9 cellular contexts compared by ENCODE assay signal in genomic region chr12:123435636-123436016, GRCh38. TPM values are rescaled to one million over a fixed set of nuclear protein-coding genes. Genes with fewer than 3 reads are reported as not detected.
DNase-seq lines count a peak whose midpoint lies in the region; ATAC-seq and TF ChIP-seq lines count a peak whose summit lies in the region.
"Had no signal": no experiment of that assay in that cellular context is flagged by ENCODE, and none has a peak within 500 bp of the region (broad histone marks: within the 10 kb centered on the region; RNA-seq: fewer than 3 reads in every experiment).

No MANE protein-coding gene starts in this region.

- H3K9me3 ChIP-seq in BLaER1: no peaks in the 10 kb centered on the region

- peak overlapping the region; percentile 90 for H3K4me2 ChIP-seq in BLaER1

- H3K36me3 ChIP-seq in BLaER1: peaks cover 22% of the 10 kb centered on the region

- peak overlapping the region; percentile 94 for H3K4me3 ChIP-seq in BLaER1
- H3K4me3 ChIP-seq in NB4 (ENCODE audit: low read depth, low read length): peak overlapping the region; percentile 85

- H3K4me1 Mint-ChIP-seq in effector memory CD8-positive, alpha-beta T cell (ENCODE audit: low read depth in 2 of 2): peaks cover 37 to 40% of the 10 kb centered on the region in 2 donors
- H3K4me1 Mint-ChIP-seq in neural crest cell: no peaks in the 10 kb centered on the region

- peaks cover 46% of the 10 kb centered on the region for H3K4me1 ChIP-seq in BLaER1

- no peak for DNase-seq in NB4 (ENCODE audit: low read depth)
- DNase-seq in effector memory CD8-positive, alpha-beta T cell: no peak
- DNase-seq in neural crest cell (ENCODE audit: low read depth, low spot score): no peak
- no peak for DNase-seq in erythroblast (lab: John Stamatoyannopoulos, UW)
- no peak for DNase-seq in NCI-H526 treated with DMSO at 0.1 percent for 48 hours (lab: John Stamatoyannopoulos, UW)
- DNase-seq: NCI-H526 had no signal

- no peaks in the 10 kb centered on the region for H3K27me3 ChIP-seq in BLaER1

- ATAC-seq in effector memory CD8-positive, alpha-beta T cell (replicated peaks): no peak
- no peak for ATAC-seq in HG02870 (IDR thresholded peaks at IDR 0.05; ENCODE audit: unreplicated experiment)
- no peak for ATAC-seq in HG03521 (IDR thresholded peaks at IDR 0.05; ENCODE audit: unreplicated experiment)

- no peaks in the 10 kb centered on the region for H3K9me3 Mint-ChIP-seq in effector memory CD8-positive, alpha-beta T cell
- no peaks in the 10 kb centered on the region for H3K9me3 Mint-ChIP-seq in neural crest cell

- peak overlapping the region; percentile 96 for H3K27ac ChIP-seq in BLaER1

- H4K20me1 ChIP-seq in BLaER1: peaks cover 53% of the 10 kb centered on the region

- peak overlapping the region; percentile 88 for H3K9ac ChIP-seq in BLaER1

- TF ChIP-seq POLR2A in NB4 (IDR thresholded peaks at IDR 0.05; ENCODE audit: extremely low read depth, insufficient read length): no peak
- no peak for TF ChIP-seq POLR2A in erythroblast (IDR thresholded peaks at IDR 0.05; ENCODE audit: low read length)

- H3K36me3 Mint-ChIP-seq in effector memory CD8-positive, alpha-beta T cell (ENCODE audit: insufficient read depth): peaks cover 34% of the 10 kb centered on the region
- no peaks in the 10 kb centered on the region for H3K36me3 Mint-ChIP-seq in neural crest cell (ENCODE audit: low read depth)

- peak overlapping the region; percentile 98 to 99 for H3K4me3 Mint-ChIP-seq in effector memory CD8-positive, alpha-beta T cell
- H3K4me3 Mint-ChIP-seq in neural crest cell: peak overlapping the region; percentile 92

- TF ChIP-seq CTCF in NB4 (IDR thresholded peaks at IDR 0.05; ENCODE audit: low read depth, low read length) (no peak), neural crest cell (conservative IDR thresholded peaks at IDR 0.05) (no peak)

- peak overlapping the region; percentile 99 for H3K27ac Mint-ChIP-seq in effector memory CD8-positive, alpha-beta T cell
- H3K27ac Mint-ChIP-seq in neural crest cell (ENCODE audit: unreplicated experiment): no peak overlapping the region

- no peaks in the 10 kb centered on the region for H3K27me3 Mint-ChIP-seq in effector memory CD8-positive, alpha-beta T cell
- peaks cover 5% of the 10 kb centered on the region for H3K27me3 Mint-ChIP-seq in neural crest cell (ENCODE audit: low read depth)

RNA-seq across cellular contexts. Expression of gene RILPL2, which starts 0.9 kb away (rescaled TPM):
- 1.6 and 1.9 TPM in 2 replicates for total RNA-seq in neural crest cell

RNA-seq across cellular contexts. Expression of gene SNRNP35, which starts 22.3 kb away (rescaled TPM):
- 21.3 and 25.1 TPM in 2 replicates for total RNA-seq in neural crest cell

RNA-seq across cellular contexts. Expression of gene KMT5A, which starts 51.7 kb away (rescaled TPM):
- 55.1 and 57.5 TPM in 2 replicates for total RNA-seq in neural crest cell
